ENCODE assay signal across 8 cellular contexts in the genomic region with DNA sequence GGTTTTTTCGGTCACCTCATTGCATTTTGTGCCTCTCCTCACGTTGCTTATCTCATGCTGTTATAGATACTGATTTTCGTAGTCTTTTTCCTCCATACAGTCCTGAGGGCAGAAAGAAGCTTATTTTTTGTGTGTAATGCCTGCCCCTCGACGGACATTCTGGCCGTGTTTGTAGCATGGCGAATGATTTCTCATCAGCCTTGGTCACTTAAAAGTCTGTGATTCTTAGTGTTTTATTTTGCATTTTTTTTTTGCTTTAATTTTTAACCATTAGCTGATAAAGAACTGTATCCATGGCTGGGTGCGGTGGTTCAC. TPM values are rescaled to one million over a fixed set of nuclear protein-coding genes. Genes with fewer than 3 reads are reported as not detected.
A peak's percentile ranks its signal among the peaks of the same experiment; 100 is the strongest.
DNase-seq lines count a peak whose midpoint lies in the region; ATAC-seq and TF ChIP-seq lines count a peak whose summit lies in the region.

No MANE protein-coding gene starts in this region.

- POLR2A ChIA-PET in activated CD8-positive, alpha-beta T cell treated with anti-CD3 and anti-CD28 coated beads for 36 hours (lab: Charles Lee) = interaction anchor here (0.5 to 1.1 kb wide), 2 partner anchors 182 to 861 kb away, joined by 3 read pairs; no protein-coding TSS in a partner anchor

- peak overlapping the region; percentile 87 for H3K4me3 ChIP-seq in DOHH2 (ENCODE audit: low read length)
- peak overlapping the region; percentile 93; the same call in 1 of the 2 replicates for H3K4me3 ChIP-seq in iPS-20b (ENCODE audit: low read length)
- H3K4me3 ChIP-seq in thoracic aorta = peak overlapping the region; percentile 85

- ATAC-seq in HG02763 (IDR thresholded peaks at IDR 0.05; ENCODE audit: unreplicated experiment) (peak; percentile 10), thoracic aorta (ENCODE audit: insufficient number of reproducible peaks, low FRiP score, low read depth) (no peak)
- ATAC-seq in activated CD8-positive, alpha-beta T cell treated with anti-CD3 and anti-CD28 coated beads for 36 hours = peak; percentile 3

- H3K27ac ChIP-seq in DOHH2 (ENCODE audit: low read depth, low read length) (no peak overlapping the region), iPS-20b (ENCODE audit: low read length) (no peak overlapping the region), thoracic aorta (peak overlapping the region in 1 of 2 donors; percentile 63)

- CTCF ChIA-PET in activated CD8-positive, alpha-beta T cell treated with anti-CD3 and anti-CD28 coated beads for 36 hours (lab: Charles Lee) = interaction anchor here (1.7 to 2.5 kb wide), 2 partner anchors 10 to 42 kb away, joined by 4 to 12 read pairs; no protein-coding TSS in a partner anchor

- peaks cover 3% of the 10 kb centered on the region for H3K27me3 Mint-ChIP-seq in activated CD8-positive, alpha-beta T cell treated with anti-CD3 and anti-CD28 coated beads for 36 hours

- H3K36me3 ChIP-seq in DOHH2 (ENCODE audit: control insufficient read depth, low read length) (peaks cover 33% of the 10 kb centered on the region), iPS-20b (ENCODE audit: insufficient read depth, low read depth, low read length) (peaks cover 24% of the 10 kb centered on the region), thoracic aorta (no peaks in the 10 kb centered on the region)

- H3K79me2 ChIP-seq in DOHH2 (ENCODE audit: control insufficient read depth, low read length) = peaks cover 46% of the 10 kb centered on the region

- H3K27me3 ChIP-seq in DOHH2 (ENCODE audit: control insufficient read depth, low read length) (no peaks in the 10 kb centered on the region), iPS-20b (ENCODE audit: insufficient read depth, low read length) (peaks cover 35% of the 10 kb centered on the region), thoracic aorta (replicated peaks; ENCODE audit: insufficient read depth) (no peaks in the 10 kb centered on the region)

- no peak for TF ChIP-seq CTCF in DOHH2 (IDR thresholded peaks at IDR 0.05; ENCODE audit: low read depth, low read length, poor library complexity, severe bottlenecking)
- no peak for TF ChIP-seq CTCF in activated CD8-positive, alpha-beta T cell treated with anti-CD3 and anti-CD28 coated beads for 36 hours (IDR thresholded peaks at IDR 0.05)
- no peak for TF ChIP-seq CTCF in thoracic aorta (IDR thresholded peaks at IDR 0.05)

- no peak for DNase-seq in activated CD8-positive, alpha-beta T cell treated with anti-CD3 and anti-CD28 coated beads for 36 hours
- DNase-seq in thoracic aorta (ENCODE audit: low spot score) (no peak), NCI-H526 treated with DMSO at 0.1 percent for 48 hours (lab: John Stamatoyannopoulos, UW) (no peak), DMS114 treated with DMSO at 0.1 percent for 48 hours (lab: John Stamatoyannopoulos, UW; ENCODE audit: unreplicated experiment) (no peak), kidney tubule cell (ENCODE audit: low spot score) (no peak)

- peak overlapping the region; percentile 88 for H3K4me2 ChIP-seq in DOHH2 (ENCODE audit: low read length)

- H3K4me1 Mint-ChIP-seq in activated CD8-positive, alpha-beta T cell treated with anti-CD3 and anti-CD28 coated beads for 36 hours (ENCODE audit: low read depth) = peaks cover 31% of the 10 kb centered on the region

- peaks cover 3% of the 10 kb centered on the region; the same call in 1 of the 2 replicates for H4K20me1 ChIP-seq in DOHH2 (ENCODE audit: control insufficient read depth, insufficient read depth, low read depth, low read length)

- no peaks in the 10 kb centered on the region for H3K9me3 Mint-ChIP-seq in activated CD8-positive, alpha-beta T cell treated with anti-CD3 and anti-CD28 coated beads for 36 hours

- H3K36me3 Mint-ChIP-seq in activated CD8-positive, alpha-beta T cell treated with anti-CD3 and anti-CD28 coated beads for 36 hours (ENCODE audit: low read depth) = peaks cover 32% of the 10 kb centered on the region

- H3K27ac Mint-ChIP-seq in activated CD8-positive, alpha-beta T cell treated with anti-CD3 and anti-CD28 coated beads for 36 hours = peak overlapping the region; percentile 36

- no peaks in the 10 kb centered on the region for H3K9me3 ChIP-seq in DOHH2 (ENCODE audit: control insufficient read depth, insufficient read depth, low read length)
- H3K9me3 ChIP-seq in iPS-20b (ENCODE audit: insufficient read depth, low read depth, low read length) = no peaks in the 10 kb centered on the region
- no peaks in the 10 kb centered on the region for H3K9me3 ChIP-seq in thoracic aorta

- peak overlapping the region; percentile 89 for H3K4me3 Mint-ChIP-seq in activated CD8-positive, alpha-beta T cell treated with anti-CD3 and anti-CD28 coated beads for 36 hours

- no peaks in the 10 kb centered on the region for H3F3A ChIP-seq in DOHH2 (ENCODE audit: control insufficient read depth, insufficient read depth)

- H3K9ac ChIP-seq in iPS-20b (ENCODE audit: low read depth, low read length) = no peak overlapping the region

- H3K9me2 ChIP-seq in DOHH2 (replicated peaks; ENCODE audit: control insufficient read depth, low read length) = no peaks in the 10 kb centered on the region

- H3K4me1 ChIP-seq in DOHH2 (ENCODE audit: control insufficient read depth, low read length) (peaks cover 17% of the 10 kb centered on the region), iPS-20b (ENCODE audit: insufficient read depth, low read length) (peaks cover 9% of the 10 kb centered on the region; the same call in 1 of the 2 replicates), thoracic aorta (ENCODE audit: control insufficient read depth in 1 of 2, low read depth in 2 of 2) (peaks cover 13 to 16% of the 10 kb centered on the region in 2 donors)

- intact Hi-C loops in activated CD8-positive, alpha-beta T cell treated with anti-CD3 and anti-CD28 coated beads for 36 hours (cut with micrococcal nuclease) = loop anchor here (10.0 kb wide), 1 partner anchor 82 kb away; no protein-coding TSS in a partner anchor

RNA-seq across cellular contexts. Expression of a gene that starts 0.5 kb away (rescaled TPM):
- 10 to 100 TPM; 45.5 to 46.6 TPM for total RNA-seq in activated CD8-positive, alpha-beta T cell treated with anti-CD3 and anti-CD28 coated beads for 36 hours
- total RNA-seq in thoracic aorta = 10 to 100 TPM; 11.1 to 22.5 TPM

RNA-seq across cellular contexts. Expression of a gene that starts 39.1 kb away (rescaled TPM):
- under 1 TPM; 0.20 TPM for total RNA-seq in activated CD8-positive, alpha-beta T cell treated with anti-CD3 and anti-CD28 coated beads for 36 hours
- 10 to 100 TPM; 20.7 to 26.7 TPM for total RNA-seq in thoracic aorta

Comparison
In these comparisons a context has a peak if more than half of its experiments do, and no peak if none do; other contexts are left out.
1. RNA of a gene that starts 39.1 kb away (total RNA-seq): 20.7 to 26.7 TPM in thoracic aorta; 0.20 TPM in activated CD8-positive, alpha-beta T cell treated with anti-CD3 and anti-CD28 coated beads for 36 hours; every median in the first group is over 10 times any median in the second.
2. Peak in every context shown above with its lines, with median percentiles within 50 percentile points of each other: H3K4me3 ChIP-seq.